ENCODE assay signal across 28 cellular contexts in the genomic region with DNA sequence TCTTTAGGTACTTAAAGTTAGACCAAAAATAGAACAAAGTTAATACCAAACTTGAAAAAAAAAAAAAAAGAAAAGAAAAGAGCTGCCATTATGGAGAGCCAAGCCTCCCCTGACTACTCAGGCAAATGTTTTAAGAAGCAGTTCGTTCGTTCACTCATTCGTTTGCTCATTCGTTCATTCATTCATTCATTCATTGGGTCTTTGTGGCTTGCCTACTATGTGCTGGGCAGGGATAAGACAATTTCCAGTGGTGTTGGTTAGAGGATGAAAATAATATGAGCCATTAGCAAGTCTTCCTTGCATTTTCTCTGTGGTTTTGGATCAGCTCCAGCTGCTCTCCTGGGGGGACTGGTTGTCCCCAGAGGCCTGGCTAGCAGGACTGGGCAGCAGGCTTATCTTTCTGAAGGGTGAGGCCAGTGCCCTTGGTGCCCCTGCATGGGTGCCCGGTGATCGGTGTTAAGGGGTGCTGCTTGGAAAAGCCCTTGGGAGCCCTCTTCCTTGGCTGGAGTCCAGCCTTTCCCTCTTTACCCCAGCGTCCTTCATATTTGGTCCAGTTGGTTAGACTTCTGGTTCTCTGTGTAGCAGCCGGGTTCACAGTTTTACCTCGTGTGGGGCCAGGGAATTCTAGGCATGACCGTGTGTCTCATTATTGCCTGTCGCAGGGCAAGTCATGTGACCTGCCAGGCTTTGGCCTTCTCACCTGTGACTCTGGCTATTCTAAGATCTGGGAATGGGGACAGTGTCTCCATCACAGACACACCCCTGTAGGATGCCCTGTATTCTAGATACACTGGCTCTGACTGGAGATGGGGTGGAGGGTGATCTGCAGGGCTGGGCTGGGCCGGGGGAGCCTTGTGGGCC. TPM values are rescaled to one million over a fixed set of nuclear protein-coding genes. Genes with fewer than 3 reads are reported as not detected.
DNase-seq lines count a peak whose midpoint lies in the region; ATAC-seq, FAIRE-seq and TF ChIP-seq lines count a peak whose summit lies in the region.
"Had no signal": no experiment of that assay in that cellular context is flagged by ENCODE, and none has a peak within 500 bp of the region (broad histone marks: within the 10 kb centered on the region; RNA-seq: fewer than 3 reads in every experiment).

No MANE protein-coding gene starts in this region.

- POLR2A ChIA-PET in A549 (lab: Yijun Ruan, JAX) (no interaction called here), OCI-LY7 (lab: Charles Lee) (interaction anchor here (0.6 to 0.9 kb wide), 3 partner anchors 22 to 576 kb away, joined by 3 to 4 read pairs (median 3); no protein-coding TSS in a partner anchor)

- no peak for FAIRE-seq in A549 (lab: Jason Lieb, UNC)
- FAIRE-seq: small intestine had no signal

- H3K27ac Mint-ChIP-seq in T-helper 2 cell treated with Interferon-gamma antibody and Interleukin-4, amounts not matched to agents 5 μg/mL and 100 μg/mL, for 36 hours: no peak overlapping the region
- H3K27ac Mint-ChIP-seq: CD8-positive, alpha-beta memory T cell; T-helper 1 cell treated with Interleukin-12 subunit alpha and Interleukin-12 subunit beta and Interleukin-4 antibody, amounts not matched to agents 30 μg/mL and 1 μg/mL, for 36 hours had no signal

- WGBS in A549 (ENCODE audit: missing lambda C conversion rate): 86% methylated on average over 12 of the region's 12 CpGs

- no TSS peak for BruUV-seq in OCI-LY7 (replicated peaks; lab: Mats Ljungman, UMichigan)

- TF ChIP-seq RAD21 in A549 (conservative IDR thresholded peaks at IDR 0.05 in 1 of 2, IDR thresholded peaks at IDR 0.05 in 1 of 2): no peak

- H3K36me3 ChIP-seq in upper lobe of right lung (no peaks in the 10 kb centered on the region), OCI-LY7 (ENCODE audit: insufficient read depth, low read length) (no peaks in the 10 kb centered on the region)
- H3K36me3 ChIP-seq: brain microvascular endothelial cell, esophagus squamous epithelium, MG63, thoracic aorta had no signal

- intact Hi-C loops in upper lobe of right lung (cut with DNase I) (no loop called here), OCI-LY7 (cut with micrococcal nuclease; ENCODE audit: unreplicated experiment) (no loop called here)

- H3K9me3 Mint-ChIP-seq in T-helper 2 cell treated with Interferon-gamma antibody and Interleukin-4, amounts not matched to agents 5 μg/mL and 100 μg/mL, for 36 hours: no peaks in the 10 kb centered on the region
- H3K9me3 Mint-ChIP-seq: CD8-positive, alpha-beta memory T cell; T-helper 1 cell treated with Interleukin-12 subunit alpha and Interleukin-12 subunit beta and Interleukin-4 antibody, amounts not matched to agents 30 μg/mL and 1 μg/mL, for 36 hours had no signal

- H3K4me2 ChIP-seq in A549: no peak overlapping the region
- H3K4me2 ChIP-seq in OCI-LY7 (ENCODE audit: low read length): no peak overlapping the region
- H3K4me2 ChIP-seq: PC-9 had no signal

- H3K9me2 ChIP-seq in OCI-LY7 (ENCODE audit: insufficient read depth, low read length): no peaks in the 10 kb centered on the region

- no peak overlapping the region for H3K4me3 ChIP-seq in A549
- no peak overlapping the region for H3K4me3 ChIP-seq in fibroblast of the aortic adventitia (ENCODE audit: low read depth, low read length)
- H3K4me3 ChIP-seq in upper lobe of right lung: no peak overlapping the region
- H3K4me3 ChIP-seq in OCI-LY7 (ENCODE audit: low read depth, low read length, poor library complexity, severe bottlenecking): no peak overlapping the region
- H3K4me3 ChIP-seq: coronary artery, esophagus squamous epithelium, MG63, PC-9, thoracic aorta had no signal

- no peak for TF ChIP-seq EP300 in A549 (IDR thresholded peaks at IDR 0.05)

- no peak overlapping the region for H2AFZ ChIP-seq in OCI-LY7 (ENCODE audit: low read length)
- H2AFZ ChIP-seq: PC-9 had no signal

- CTCF ChIA-PET in A549 (lab: Yijun Ruan, JAX): interaction anchor here (0.7 to 3.8 kb wide), 2 partner anchors 10 to 24 kb away, joined by 3 to 34 read pairs; no protein-coding TSS in a partner anchor
- CTCF ChIA-PET in OCI-LY7 (lab: Charles Lee; ENCODE audit: unreplicated experiment): no interaction called here

- no peak for TF ChIP-seq CTCF in A549 (IDR thresholded peaks at IDR 0.05)
- TF ChIP-seq CTCF in fibroblast of the aortic adventitia (IDR thresholded peaks at IDR 0.05; ENCODE audit: insufficient read depth, low read length): no peak
- no peak for TF ChIP-seq CTCF in upper lobe of right lung (IDR thresholded peaks at IDR 0.05)
- no peak for TF ChIP-seq CTCF in OCI-LY7 (conservative IDR thresholded peaks at IDR 0.05; ENCODE audit: low read length)

- H3K9me3 ChIP-seq in A549: no peaks in the 10 kb centered on the region
- no peaks in the 10 kb centered on the region for H3K9me3 ChIP-seq in upper lobe of right lung
- H3K9me3 ChIP-seq in OCI-LY7 (ENCODE audit: low read length): no peaks in the 10 kb centered on the region
- H3K9me3 ChIP-seq: esophagus squamous epithelium, MG63, thoracic aorta had no signal

- H3K4me1 ChIP-seq in A549: no peaks in the 10 kb centered on the region
- H3K4me1 ChIP-seq in upper lobe of right lung: no peaks in the 10 kb centered on the region
- no peaks in the 10 kb centered on the region for H3K4me1 ChIP-seq in OCI-LY7 (ENCODE audit: insufficient read depth, low read length, poor library complexity, severe bottlenecking)
- H3K4me1 ChIP-seq: esophagus squamous epithelium had no signal

- DNase-seq in A549 (ENCODE audit: low read depth in 1 of 2, low spot score in 1 of 2) (no peak), Daoy (ENCODE audit: low read depth) (peak; percentile 65), RPMI7951 (ENCODE audit: low read depth) (peak; percentile 62), fibroblast of the aortic adventitia (ENCODE audit: low read depth) (peak; percentile 20), upper lobe of right lung (no peak), NAMALWA (ENCODE audit: low spot score) (no peak), OCI-LY7 (ENCODE audit: low spot score) (no peak)
- no peak for DNase-seq in T-helper 2 cell treated with Interferon-gamma antibody and Interleukin-4, amounts not matched to agents 5 μg/mL and 100 μg/mL, for 36 hours (ENCODE audit: low spot score)
- DNase-seq: activated CD4-positive, alpha-beta T cell treated with anti-CD3 and anti-CD28 coated beads, Interleukin-2, amount 50 U/mL, for 4 hours; activated gamma-delta T cell treated with Interleukin-2 at 50 U/mL for 16 hours; brain microvascular endothelial cell; CD8-positive, alpha-beta memory T cell; DND-41; esophagus squamous epithelium; kidney glomerular epithelial cell; mammary epithelial cell; MG63; NCI-H1694; NCI-H748 treated with DMSO at 0.1 percent for 48 hours; PC-9; SIG-M5; small intestine; stimulated activated CD4-positive, alpha-beta T cell treated with anti-CD3 and anti-CD28 coated beads, Interleukin-2, amount 100 ng/mL, for 48 hours; stimulated activated naive CD4-positive, alpha-beta T cell had no signal

- TF ChIP-seq POLR2A in A549 (IDR thresholded peaks at IDR 0.05; ENCODE audit: low read length): no peak

- H3K27ac ChIP-seq in A549 (no peak overlapping the region), upper lobe of right lung (no peak overlapping the region), OCI-LY7 (ENCODE audit: low read depth, low read length, poor library complexity, severe bottlenecking) (no peak overlapping the region)
- H3K27ac ChIP-seq: brain microvascular endothelial cell, coronary artery, esophagus squamous epithelium, PC-9, thoracic aorta, VCaP had no signal

- ATAC-seq in A549: no peak
- no peak for ATAC-seq in upper lobe of right lung

- no peak overlapping the region for H3K4me3 Mint-ChIP-seq in T-helper 2 cell treated with Interferon-gamma antibody and Interleukin-4, amounts not matched to agents 5 μg/mL and 100 μg/mL, for 36 hours
- H3K4me3 Mint-ChIP-seq: CD8-positive, alpha-beta memory T cell; T-helper 1 cell treated with Interleukin-12 subunit alpha and Interleukin-12 subunit beta and Interleukin-4 antibody, amounts not matched to agents 30 μg/mL and 1 μg/mL, for 36 hours had no signal

- no peaks in the 10 kb centered on the region for H3K36me3 Mint-ChIP-seq in T-helper 2 cell treated with Interferon-gamma antibody and Interleukin-4, amounts not matched to agents 5 μg/mL and 100 μg/mL, for 36 hours (ENCODE audit: low read depth)
- H3K36me3 Mint-ChIP-seq: CD8-positive, alpha-beta memory T cell had no signal

- peaks cover 29% of the 10 kb centered on the region for H3K27me3 ChIP-seq in upper lobe of right lung
- H3K27me3 ChIP-seq: MG63 had no signal

- H3K4me1 Mint-ChIP-seq in T-helper 2 cell treated with Interferon-gamma antibody and Interleukin-4, amounts not matched to agents 5 μg/mL and 100 μg/mL, for 36 hours (ENCODE audit: low read depth): no peaks in the 10 kb centered on the region
- H3K4me1 Mint-ChIP-seq: CD8-positive, alpha-beta memory T cell had no signal

- H3K27me3 Mint-ChIP-seq in T-helper 2 cell treated with Interferon-gamma antibody and Interleukin-4, amounts not matched to agents 5 μg/mL and 100 μg/mL, for 36 hours (ENCODE audit: low read depth): no peaks in the 10 kb centered on the region

- H3K79me2 ChIP-seq in OCI-LY7 (ENCODE audit: insufficient read depth, low read depth, low read length): no peaks in the 10 kb centered on the region

- H4K20me1 ChIP-seq in OCI-LY7 (ENCODE audit: insufficient read depth, low read length): no peaks in the 10 kb centered on the region

TF ChIP-seq in A549, 52 proteins besides CTCF, POLR2A, EP300 and RAD21:
- TF ChIP-seq PHF8 (IDR thresholded peaks at IDR 0.05; ENCODE audit: borderline replicate concordance, low read depth) (no peak), POLR2AphosphoS2 (conservative IDR thresholded peaks at IDR 0.05; ENCODE audit: low read length) (0 out of 2 replicates have a peak, but pooled peaks have one; percentile 4)

RNA-seq across cellular contexts. Expression of a gene that starts 32.8 kb away (rescaled TPM):
- polyA plus RNA-seq in A549 (2011; rRNA removed) (0.80 and 0.95 TPM in 2 replicates), A549 (2017; fragmentation: RNase III; extraction: RNeasy Plus Mini Kit Qiagen cat#74134 plus additional on column Dnase treatment) (0.62 to 0.79 TPM (median 0.62 TPM) in 3 replicates)
- polyA plus RNA-seq in A549 (2012; cell fraction: cytosol; rRNA removed): 0.44 and 0.56 TPM in 2 replicates
- polyA plus RNA-seq in A549 (2012; cell fraction: nucleus; rRNA removed): 1.6 and 2.4 TPM in 2 replicates
- 1.3 and 1.4 TPM in 2 replicates for polyA minus RNA-seq in A549 (2011; rRNA and poly(A)+ RNA removed)
- total RNA-seq in Daoy (2014; rRNA removed; shearing (Covaris generic)): 0.17 and 1.4 TPM in 2 replicates
- total RNA-seq in RPMI7951 (2014; rRNA removed; shearing (Covaris generic)): 0.12 and 0.20 TPM in 2 replicates
- total RNA-seq in fibroblast of the aortic adventitia (ENCODE audit: low replicate concordance) (under 0.01 and 0.16 TPM in 2 replicates), upper lobe of right lung (not detected), OCI-LY7 (2022) (0.06 TPM in 1 of 2 replicates, not detected in the other)
- not detected in 2 replicates for total RNA-seq in OCI-LY7 (2014; rRNA removed; shearing (Covaris generic))
- total RNA-seq: CD8-positive, alpha-beta memory T cell; mammary epithelial cell; thoracic aorta had no signal
- polyA plus RNA-seq: mammary epithelial cell had no signal

Comparison
In these comparisons a context has a peak if more than half of its experiments do, and no peak if none do; other contexts are left out.
1. DNase-seq: peak in Daoy (single experiment), RPMI7951 (single experiment) and fibroblast of the aortic adventitia (single experiment); none in A549 (0 of 2), T-helper 2 cell treated with Interferon-gamma antibody and Interleukin-4, amounts not matched to agents 5 μg/mL and 100 μg/mL, for 36 hours (single experiment), upper lobe of right lung (single experiment), NAMALWA (single experiment) and OCI-LY7 (single experiment).